Comparison of ENCODE assay signal across 13 cellular contexts in genomic region chr2:121561617-121562268, GRCh38. TPM values are rescaled to one million over a fixed set of nuclear protein-coding genes. Genes with fewer than 3 reads are reported as not detected.
DNase-seq lines count a peak whose midpoint lies in the region; ATAC-seq, FAIRE-seq and TF ChIP-seq lines count a peak whose summit lies in the region.
"Had no signal": no experiment of that assay in that cellular context is flagged by ENCODE, and none has a peak within 500 bp of the region (broad histone marks: within the 10 kb centered on the region; RNA-seq: fewer than 3 reads in every experiment).

No MANE protein-coding gene starts in this region.

- no peaks in the 10 kb centered on the region for H3K27me3 ChIP-seq in breast epithelium
- no peaks in the 10 kb centered on the region for H3K27me3 ChIP-seq in SJSA1 (replicated peaks)
- no peaks in the 10 kb centered on the region for H3K27me3 ChIP-seq in endothelial cell of umbilical vein (ENCODE audit: control insufficient read depth in 2 of 2, insufficient read depth in 2 of 2, low read length in 2 of 2)

- H3K9me3 Mint-ChIP-seq in MCF 10A (ENCODE audit: unreplicated experiment): no peaks in the 10 kb centered on the region
- H3K9me3 Mint-ChIP-seq in stimulated activated effector memory CD8-positive, alpha-beta T cell treated with anti-CD3 and anti-CD28 coated beads, Interleukin-12 subunit alpha, Interleukin-12 subunit beta, amount 100 ng/mL, for 72 hours: no peaks in the 10 kb centered on the region

- H3K9ac ChIP-seq in endothelial cell of umbilical vein (replicated peaks; ENCODE audit: extremely low read depth, insufficient read depth, low read length): no peak overlapping the region

- H3K4me3 ChIP-seq in breast epithelium (no peak overlapping the region), SJSA1 (no peak overlapping the region), endothelial cell of umbilical vein (replicated peaks in 1 of 3; ENCODE audit: insufficient read depth in 1 of 3, low read depth in 1 of 3, low read length in 3 of 3) (no peak overlapping the region)

- H3K27ac ChIP-seq in breast epithelium: no peak overlapping the region
- 0 out of 2 replicates have a peak overlapping the region, but pooled peaks have one; percentile 6 for H3K27ac ChIP-seq in SJSA1
- H3K27ac ChIP-seq in endothelial cell of umbilical vein (ENCODE audit: insufficient read depth, low read depth, low read length): no peak overlapping the region

- H3K4me2 ChIP-seq in endothelial cell of umbilical vein (ENCODE audit: insufficient read depth, low read length): no peak overlapping the region

- POLR2A ChIA-PET in MCF 10A (lab: Yijun Ruan, JAX): interaction anchor here (0.6 to 0.9 kb wide), 3 partner anchors 16 to 91 kb away, joined by 3 to 4 read pairs (median 4); partner anchors contain the start of gene CLASP1
- POLR2A ChIA-PET in endothelial cell of umbilical vein (lab: Charles Lee): no interaction called here

- CTCF ChIA-PET in MCF 10A (lab: Yijun Ruan, JAX): interaction anchor here (0.5 to 1.1 kb wide), 3 partner anchors 155 to 264 kb away, joined by 3 read pairs; no protein-coding TSS in a partner anchor
- CTCF ChIA-PET in endothelial cell of umbilical vein (lab: Charles Lee): interaction anchor here (1.1 to 1.8 kb wide), 3 partner anchors 30 to 35 kb away, joined by 3 to 5 read pairs (median 3); partner anchors contain the start of gene RNU4ATAC

- BruUV-seq in MCF 10A (replicated peaks; lab: Mats Ljungman, UMichigan) (no TSS peak), endothelial cell of umbilical vein (replicated peaks; lab: Mats Ljungman, UMichigan) (no TSS peak)

- no peaks in the 10 kb centered on the region for H3K9me1 ChIP-seq in endothelial cell of umbilical vein (replicated peaks; ENCODE audit: control insufficient read depth, extremely low read depth, insufficient read depth, low read length)

- no peaks in the 10 kb centered on the region for H3K36me3 Mint-ChIP-seq in MCF 10A (ENCODE audit: insufficient read depth, unreplicated experiment)
- H3K36me3 Mint-ChIP-seq in stimulated activated effector memory CD8-positive, alpha-beta T cell treated with anti-CD3 and anti-CD28 coated beads, Interleukin-12 subunit alpha, Interleukin-12 subunit beta, amount 100 ng/mL, for 72 hours: no peaks in the 10 kb centered on the region

- TF ChIP-seq POLR2A in breast epithelium (IDR thresholded peaks at IDR 0.05): no peak
- no peak for TF ChIP-seq POLR2A in endothelial cell of umbilical vein (IDR thresholded peaks at IDR 0.05; ENCODE audit: low read depth, low read length)

- dilution Hi-C loops in endothelial cell of umbilical vein (cut with MboI; ENCODE audit: extremely low pct_ligation_motif_present, low sequenced_read_pairs): no loop called here

- H3K36me3 ChIP-seq in breast epithelium (no peaks in the 10 kb centered on the region), SJSA1 (no peaks in the 10 kb centered on the region; the same call in 1 of the 2 replicates), endothelial cell of umbilical vein (ENCODE audit: control insufficient read depth in 2 of 2, extremely low read depth in 1 of 2, insufficient read depth in 2 of 2, low read length in 2 of 2) (no peaks in the 10 kb centered on the region)

- H4K20me1 ChIP-seq in endothelial cell of umbilical vein (replicated peaks; ENCODE audit: control insufficient read depth, extremely low read depth, insufficient read depth, low read length): peaks cover 4% of the 10 kb centered on the region

- H3K9me3 ChIP-seq in breast epithelium (no peaks in the 10 kb centered on the region), SJSA1 (replicated peaks) (peaks cover 3% of the 10 kb centered on the region; the same call in 1 of the 2 replicates), endothelial cell of umbilical vein (replicated peaks; ENCODE audit: control insufficient read depth, insufficient read depth, low read length) (no peaks in the 10 kb centered on the region)

- H3K27ac Mint-ChIP-seq in MCF 10A (ENCODE audit: low read depth, unreplicated experiment): no peak overlapping the region
- peak overlapping the region; percentile 85 for H3K27ac Mint-ChIP-seq in stimulated activated effector memory CD8-positive, alpha-beta T cell treated with anti-CD3 and anti-CD28 coated beads, Interleukin-12 subunit alpha, Interleukin-12 subunit beta, amount 100 ng/mL, for 72 hours

- no peaks in the 10 kb centered on the region for H3K27me3 Mint-ChIP-seq in MCF 10A (ENCODE audit: insufficient read depth, unreplicated experiment)

- intact Hi-C loops in MCF 10A (cut with micrococcal nuclease): no loop called here
- intact Hi-C loops in breast epithelium (cut with DNase I; ENCODE audit: low total_unique reads): no loop called here
- intact Hi-C loops in endothelial cell of umbilical vein (cut with micrococcal nuclease): no loop called here

- no peak overlapping the region for H2AFZ ChIP-seq in endothelial cell of umbilical vein (ENCODE audit: low read depth, low read length)

- H3K4me1 Mint-ChIP-seq in MCF 10A (ENCODE audit: insufficient read depth, unreplicated experiment): peaks cover 25% of the 10 kb centered on the region
- peaks cover 53% of the 10 kb centered on the region for H3K4me1 Mint-ChIP-seq in stimulated activated effector memory CD8-positive, alpha-beta T cell treated with anti-CD3 and anti-CD28 coated beads, Interleukin-12 subunit alpha, Interleukin-12 subunit beta, amount 100 ng/mL, for 72 hours

- TF ChIP-seq CTCF in MCF 10A (IDR thresholded peaks at IDR 0.05; ENCODE audit: unreplicated experiment): no peak
- TF ChIP-seq CTCF in breast epithelium (IDR thresholded peaks at IDR 0.05): no peak
- TF ChIP-seq CTCF in endothelial cell of umbilical vein (IDR thresholded peaks at IDR 0.05; ENCODE audit: extremely low read depth in 1 of 2, insufficient read depth in 1 of 2, low read depth in 1 of 2, low read length in 2 of 2): no peak

- H3K4me1 ChIP-seq in breast epithelium (peaks cover 0 to 5% of the 10 kb centered on the region in 2 donors), SJSA1 (replicated peaks) (peaks cover 23% of the 10 kb centered on the region), endothelial cell of umbilical vein (ENCODE audit: control insufficient read depth, extremely low read depth, insufficient read depth, low read length) (peaks cover 9% of the 10 kb centered on the region)

- peaks cover 34% of the 10 kb centered on the region for H3K79me2 ChIP-seq in endothelial cell of umbilical vein (ENCODE audit: control insufficient read depth, insufficient read depth, low read length)

- H3K4me3 Mint-ChIP-seq in MCF 10A (ENCODE audit: unreplicated experiment): no peak overlapping the region
- no peak overlapping the region for H3K4me3 Mint-ChIP-seq in stimulated activated effector memory CD8-positive, alpha-beta T cell treated with anti-CD3 and anti-CD28 coated beads, Interleukin-12 subunit alpha, Interleukin-12 subunit beta, amount 100 ng/mL, for 72 hours

- FAIRE-seq in endothelial cell of umbilical vein (lab: Jason Lieb, UNC): peak; percentile 75

- peak; percentile 11 for DNase-seq in MCF 10A (ENCODE audit: unreplicated experiment)
- DNase-seq in breast epithelium (ENCODE audit: low spot score in 2 of 2): no peak
- DNase-seq in SJSA1 (ENCODE audit: low read depth in 1 of 2, low spot score in 2 of 2): peak in 1 of 2 experiments; percentile 28
- no peak for DNase-seq in endothelial cell of umbilical vein (ENCODE audit: low read depth, low spot score)
- DNase-seq in stimulated activated effector memory CD8-positive, alpha-beta T cell treated with anti-CD3 and anti-CD28 coated beads, Interleukin-12 subunit alpha, Interleukin-12 subunit beta, amount 100 ng/mL, for 72 hours (ENCODE audit: low spot score in 2 of 2): no peak
- no peak for DNase-seq in NCI-H2196 treated with DMSO at 0.1 percent for 48 hours (lab: John Stamatoyannopoulos, UW; ENCODE audit: unreplicated experiment)
- DNase-seq: left ventricle myocardium superior; NCI-H2029 treated with DMSO at 0.1 percent for 48 hours; stimulated activated CD4-positive, alpha-beta T cell treated with anti-CD3 and anti-CD28 coated beads, Interleukin-4, amount 100 ng/mL, for 4 hours; substantia nigra had no signal

- peak; percentile 47 for ATAC-seq in stimulated activated effector memory CD8-positive, alpha-beta T cell treated with anti-CD3 and anti-CD28 coated beads, Interleukin-12 subunit alpha, Interleukin-12 subunit beta, amount 100 ng/mL, for 72 hours
- no peak for ATAC-seq in GM18517 (IDR thresholded peaks at IDR 0.05; ENCODE audit: unreplicated experiment)
- no peak for ATAC-seq in GM19328 (IDR thresholded peaks at IDR 0.05; ENCODE audit: unreplicated experiment)
- ATAC-seq: left ventricle myocardium superior had no signal

TF ChIP-seq in endothelial cell of umbilical vein, 7 proteins besides CTCF, POLR2A, EP300 and RAD21:
- no peak for TF ChIP-seq EZH2 (IDR thresholded peaks at IDR 0.05; ENCODE audit: borderline replicate concordance, low read depth, low read length, severe bottlenecking)
- peak; percentile 47 for TF ChIP-seq GATA2 (IDR thresholded peaks at IDR 0.05; ENCODE audit: insufficient read depth, insufficient read length, low read depth, low read length)

RNA-seq across cellular contexts. Expression of gene RNU4ATAC, which starts 31.1 kb away (rescaled TPM):
- total RNA-seq in MCF 10A (2022): not detected in 2 replicates
- not detected for total RNA-seq in breast epithelium
- not detected in 2 replicates for total RNA-seq in SJSA1 (2014; rRNA removed; shearing (Covaris generic))
- not detected in 2 replicates for total RNA-seq in endothelial cell of umbilical vein
- polyA plus RNA-seq in endothelial cell of umbilical vein: not detected in 2 replicates
- not detected in 2 replicates for polyA plus RNA-seq in endothelial cell of umbilical vein (2011; cell fraction: cytosol; rRNA removed)
- not detected in 2 replicates for polyA plus RNA-seq in endothelial cell of umbilical vein (2011; cell fraction: nucleus; rRNA removed)
- not detected in 2 replicates for polyA plus RNA-seq in endothelial cell of umbilical vein (2012)
- polyA minus RNA-seq in endothelial cell of umbilical vein: under 0.01 TPM in 2 replicates
- 8,857 TPM for polyA minus RNA-seq in endothelial cell of umbilical vein (2011; cell fraction: cytosol; rRNA and poly(A)+ RNA removed)
- under 0.01 TPM in 2 replicates for polyA minus RNA-seq in endothelial cell of umbilical vein (2011; cell fraction: nucleus; rRNA and poly(A)+ RNA removed)
- total RNA-seq: left ventricle myocardium superior, osteocyte had no signal
